1 cellular context compared by ENCODE assay signal in the genomic region with DNA sequence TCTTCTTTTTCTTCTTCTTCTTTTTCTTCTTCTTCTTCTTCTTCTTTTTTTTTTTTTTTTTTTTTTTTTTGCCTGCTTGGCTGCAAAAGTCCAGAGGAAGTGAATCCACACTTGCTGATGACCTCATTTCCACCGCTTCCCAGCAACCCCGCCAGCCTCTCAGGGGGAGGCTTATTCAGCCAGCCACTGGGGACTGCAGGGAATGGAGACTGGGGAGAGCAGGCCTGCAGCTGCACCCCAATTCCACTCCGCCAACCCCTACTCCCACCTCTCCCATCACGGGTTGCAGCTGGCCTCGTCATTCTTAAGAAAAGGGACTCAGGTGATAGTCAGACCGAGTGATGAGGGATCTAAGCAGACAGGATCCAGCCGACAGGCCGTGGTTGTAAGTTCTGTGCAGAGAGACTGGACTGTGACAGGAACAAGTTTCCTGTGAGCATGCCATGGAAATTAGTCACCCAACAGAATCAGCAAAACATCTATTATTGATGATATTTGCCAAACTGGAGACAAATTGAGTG.
TF ChIP-seq lines count a peak whose summit lies in the region.

No MANE protein-coding gene starts in this region.

TF ChIP-seq in HepG2, 621 proteins besides CTCF, POLR2A, EP300 and RAD21 (continued from another document):
- TF ChIP-seq, protein P1, sequence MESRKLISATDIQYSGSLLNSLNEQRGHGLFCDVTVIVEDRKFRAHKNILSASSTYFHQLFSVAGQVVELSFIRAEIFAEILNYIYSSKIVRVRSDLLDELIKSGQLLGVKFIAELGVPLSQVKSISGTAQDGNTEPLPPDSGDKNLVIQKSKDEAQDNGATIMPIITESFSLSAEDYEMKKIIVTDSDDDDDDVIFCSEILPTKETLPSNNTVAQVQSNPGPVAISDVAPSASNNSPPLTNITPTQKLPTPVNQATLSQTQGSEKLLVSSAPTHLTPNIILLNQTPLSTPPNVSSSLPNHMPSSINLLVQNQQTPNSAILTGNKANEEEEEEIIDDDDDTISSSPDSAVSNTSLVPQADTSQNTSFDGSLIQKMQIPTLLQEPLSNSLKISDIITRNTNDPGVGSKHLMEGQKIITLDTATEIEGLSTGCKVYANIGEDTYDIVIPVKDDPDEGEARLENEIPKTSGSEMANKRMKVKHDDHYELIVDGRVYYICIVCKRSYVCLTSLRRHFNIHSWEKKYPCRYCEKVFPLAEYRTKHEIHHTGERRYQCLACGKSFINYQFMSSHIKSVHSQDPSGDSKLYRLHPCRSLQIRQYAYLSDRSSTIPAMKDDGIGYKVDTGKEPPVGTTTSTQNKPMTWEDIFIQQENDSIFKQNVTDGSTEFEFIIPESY (CRISPR knock-in tag; IDR thresholded peaks at IDR 0.05) = peak; percentile 59; the same call in 1 of the 2 replicates
- TF ChIP-seq REL (CRISPR knock-in tag; conservative IDR thresholded peaks at IDR 0.05) (no peak), ATF6 (CRISPR knock-in tag; conservative IDR thresholded peaks at IDR 0.05) (no peak), MATR3 (CRISPR knock-in tag; IDR thresholded peaks at IDR 0.05) (no peak), DZIP1 (CRISPR knock-in tag; IDR thresholded peaks at IDR 0.05) (no peak), ZNF746 (CRISPR knock-in tag; IDR thresholded peaks at IDR 0.05) (no peak), BORCS8-MEF2B (CRISPR knock-in tag; IDR thresholded peaks at IDR 0.05) (no peak), KLF12 (CRISPR knock-in tag; IDR thresholded peaks at IDR 0.05; ENCODE audit: borderline replicate concordance) (no peak), SIX4 (CRISPR knock-in tag; IDR thresholded peaks at IDR 0.05) (no peak), DDIT3 (CRISPR knock-in tag; IDR thresholded peaks at IDR 0.05) (no peak), ZNF235 (CRISPR knock-in tag; IDR thresholded peaks at IDR 0.05; ENCODE audit: borderline replicate concordance) (no peak)
TF ChIP-seq in HepG2: peak in this region for 3.
